13 cellular contexts compared by ENCODE assay signal in the genomic region with DNA sequence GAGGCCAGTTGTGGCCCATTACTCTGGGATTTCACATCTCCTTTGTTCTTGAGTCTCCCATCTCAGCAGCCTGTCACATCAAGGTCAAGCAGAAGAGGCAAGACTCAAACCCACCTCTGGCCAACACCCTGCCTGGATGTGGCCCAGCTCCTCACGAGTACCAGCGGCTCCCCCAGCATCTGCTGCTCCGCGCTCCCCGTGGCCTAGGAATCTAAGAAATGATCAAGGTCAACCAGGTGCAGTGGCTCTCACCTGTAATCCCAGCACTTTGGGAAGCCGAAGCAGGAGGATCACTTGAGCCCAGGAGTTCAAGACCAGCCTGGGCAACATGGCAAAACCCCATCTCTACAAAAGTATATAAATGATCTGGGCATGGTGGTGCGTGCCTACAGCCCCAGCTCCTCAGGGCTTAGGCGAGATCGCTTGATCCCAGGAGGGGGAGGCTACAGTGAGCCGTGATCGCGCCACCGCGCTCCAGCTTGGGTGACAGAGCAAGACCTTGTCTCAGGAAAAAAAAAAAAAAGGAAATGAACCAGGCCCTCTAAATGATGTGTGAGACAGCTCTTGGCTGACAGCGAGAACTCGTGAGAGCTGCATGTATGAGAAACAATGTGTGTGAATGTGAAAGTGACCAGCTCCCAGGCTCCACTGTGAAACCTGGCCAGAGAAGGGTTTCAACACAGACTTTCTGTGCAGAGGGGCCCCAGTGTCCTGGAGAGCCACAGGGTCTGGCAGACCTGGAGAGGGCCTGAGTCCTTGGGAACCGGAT.
DNase-seq lines count a peak whose midpoint lies in the region; ATAC-seq and TF ChIP-seq lines count a peak whose summit lies in the region.
"Had no signal": no experiment of that assay in that cellular context is flagged by ENCODE, and none has a peak within 500 bp of the region (broad histone marks: within the 10 kb centered on the region; RNA-seq: fewer than 3 reads in every experiment).

No MANE protein-coding gene starts in this region.

- intact Hi-C loops in dorsolateral prefrontal cortex (cut with DNase I), result no loop called here

- H3K4me1 Mint-ChIP-seq in osteocyte (ENCODE audit: unreplicated experiment), result peaks cover 74% of the 10 kb centered on the region
- peaks cover 17% of the 10 kb centered on the region for H3K4me1 Mint-ChIP-seq in mesothelial cell of epicardium
- H3K4me1 Mint-ChIP-seq: CD14-positive monocyte had no signal

- DNase-seq in GM04504 (ENCODE audit: low read depth) (peak; percentile 93), dorsolateral prefrontal cortex (peak in 2 of 10 donors; percentile 19 to 37), osteocyte (ENCODE audit: extremely low spot score, unreplicated experiment) (no peak), NCI-H1105 (lab: John Stamatoyannopoulos, UW) (no peak), mesothelial cell of epicardium (ENCODE audit: low spot score in 2 of 2, unreplicated experiment in 2 of 2) (no peak), ecto neural progenitor cell (ENCODE audit: low spot score) (no peak)
- DNase-seq: activated T-cell treated with anti-CD3 and anti-CD28 coated beads, Interleukin-2, amount 50 U/mL, for 4 hours; effector CD8-positive, alpha-beta T cell; kidney glomerular epithelial cell; NCI-H2171 had no signal

- H3K9me3 Mint-ChIP-seq in osteocyte (ENCODE audit: unreplicated experiment) (no peaks in the 10 kb centered on the region), mesothelial cell of epicardium (no peaks in the 10 kb centered on the region)
- H3K9me3 Mint-ChIP-seq: activated T-cell treated with anti-CD3 and anti-CD28 coated beads, Interleukin-2, amount 50 U/mL, for 4 hours had no signal

- peak overlapping the region in 40 of 59 donors; percentile 1 to 94 (median 49) for H3K27ac ChIP-seq in dorsolateral prefrontal cortex

- H3K4me3 Mint-ChIP-seq in osteocyte (ENCODE audit: unreplicated experiment) (no peak overlapping the region), mesothelial cell of epicardium (no peak overlapping the region)
- H3K4me3 Mint-ChIP-seq: activated T-cell treated with anti-CD3 and anti-CD28 coated beads, Interleukin-2, amount 50 U/mL, for 4 hours had no signal

- TF ChIP-seq CTCF in dorsolateral prefrontal cortex (IDR thresholded peaks at IDR 0.05 in 54 of 56, conservative IDR thresholded peaks at IDR 0.05 in 2 of 56; ENCODE audit: low read depth in 1 of 56, partially characterized antibody in 56 of 56) (no peak), osteocyte (IDR thresholded peaks at IDR 0.05) (no peak), mesothelial cell of epicardium (IDR thresholded peaks at IDR 0.05; ENCODE audit: unreplicated experiment) (no peak)

- H3K27ac Mint-ChIP-seq in osteocyte (ENCODE audit: unreplicated experiment), result peak overlapping the region; percentile 31
- H3K27ac Mint-ChIP-seq in mesothelial cell of epicardium, result no peak overlapping the region
- H3K27ac Mint-ChIP-seq: CD14-positive monocyte had no signal

- H3K27me3 ChIP-seq in dorsolateral prefrontal cortex, result no peaks in the 10 kb centered on the region

- H3K36me3 Mint-ChIP-seq in osteocyte (ENCODE audit: unreplicated experiment), result no peaks in the 10 kb centered on the region
- no peaks in the 10 kb centered on the region for H3K36me3 Mint-ChIP-seq in mesothelial cell of epicardium
- H3K36me3 Mint-ChIP-seq: CD14-positive monocyte had no signal

- no peak overlapping the region for H3K4me3 ChIP-seq in dorsolateral prefrontal cortex

- ATAC-seq in GM21786 (IDR thresholded peaks at IDR 0.05; ENCODE audit: unreplicated experiment) (peak; percentile 77), GM21447 (IDR thresholded peaks at IDR 0.05; ENCODE audit: unreplicated experiment) (no peak)
- ATAC-seq: activated T-cell treated with anti-CD3 and anti-CD28 coated beads, Interleukin-2, amount 50 U/mL, for 4 hours had no signal

- H3K27me3 Mint-ChIP-seq in osteocyte (ENCODE audit: unreplicated experiment) (no peaks in the 10 kb centered on the region), mesothelial cell of epicardium (ENCODE audit: low read depth) (no peaks in the 10 kb centered on the region)
